ENCODE assay signal across 1 cellular context in the genomic region with DNA sequence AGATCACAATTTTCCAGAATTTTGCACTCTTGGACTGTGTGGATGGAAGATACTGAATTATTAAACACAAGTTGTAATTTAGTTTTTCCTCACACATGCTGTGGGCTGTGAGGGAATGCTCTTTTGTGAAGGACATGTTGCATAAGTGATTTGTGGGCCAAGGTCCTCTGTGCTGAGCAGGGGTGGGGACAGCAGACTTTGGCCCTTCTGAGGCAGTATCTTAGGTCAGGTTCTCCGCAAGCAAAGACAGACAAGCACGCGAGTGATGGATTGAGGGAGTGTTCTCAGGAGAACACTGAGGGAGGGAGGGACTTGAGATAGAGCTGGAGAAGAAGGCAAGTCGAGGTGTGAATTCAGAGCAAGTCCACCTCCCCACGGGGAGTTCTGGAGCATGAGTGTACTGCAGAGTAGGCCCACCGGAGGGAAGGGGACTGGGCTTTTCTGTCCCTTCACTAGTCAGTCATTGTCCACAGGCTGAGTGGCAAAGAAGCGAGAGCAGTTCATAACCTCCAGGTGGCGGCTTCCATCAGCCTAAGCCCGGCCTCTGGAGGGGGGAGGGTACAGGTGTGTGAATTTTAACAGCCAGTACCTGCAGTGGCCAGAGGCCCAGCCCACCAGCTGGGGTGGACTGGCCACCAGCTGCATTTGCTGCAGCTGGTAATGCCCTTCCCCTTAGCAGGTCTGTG.
A peak's percentile ranks its signal among the peaks of the same experiment; 100 is the strongest.
TF ChIP-seq lines count a peak whose summit lies in the region.

No MANE protein-coding gene starts in this region.

TF ChIP-seq in HepG2, 621 proteins besides CTCF, POLR2A, EP300 and RAD21 (continued from another document and continues in another):
- TF ChIP-seq ZNF44 (CRISPR knock-in tag; IDR thresholded peaks at IDR 0.05) (no peak), PTBP1 (IDR thresholded peaks at IDR 0.05; ENCODE audit: low read depth, low read length, poor library complexity, severe bottlenecking) (no peak), TBL1XR1 (IDR thresholded peaks at IDR 0.05; ENCODE audit: borderline replicate concordance, low read length, partially characterized antibody) (no peak), CEBPB (IDR thresholded peaks at IDR 0.05; ENCODE audit: borderline replicate concordance, low read depth, low read length) (peak; percentile 74; the same call in 1 of the 2 replicates), ZSCAN31 (CRISPR knock-in tag; IDR thresholded peaks at IDR 0.05; ENCODE audit: low read depth) (no peak), ZSCAN30 (CRISPR knock-in tag; IDR thresholded peaks at IDR 0.05) (no peak), KLF16 (CRISPR knock-in tag; IDR thresholded peaks at IDR 0.05) (no peak), ZNF317 (CRISPR knock-in tag; IDR thresholded peaks at IDR 0.05) (no peak), ZC3H13 (CRISPR knock-in tag; IDR thresholded peaks at IDR 0.05) (no peak), MEIS1 (CRISPR knock-in tag; IDR thresholded peaks at IDR 0.05; ENCODE audit: borderline replicate concordance) (no peak), GLI4 (CRISPR knock-in tag; IDR thresholded peaks at IDR 0.05; ENCODE audit: borderline replicate concordance) (no peak), ZNF564 (CRISPR knock-in tag; IDR thresholded peaks at IDR 0.05) (no peak), ARNT2 (CRISPR knock-in tag; IDR thresholded peaks at IDR 0.05; ENCODE audit: low read depth) (no peak), NFKBIZ (CRISPR knock-in tag; IDR thresholded peaks at IDR 0.05) (no peak), ZFAT (CRISPR knock-in tag; conservative IDR thresholded peaks at IDR 0.05) (no peak), ZBTB20 (CRISPR knock-in tag; IDR thresholded peaks at IDR 0.05; ENCODE audit: borderline replicate concordance, low read depth) (no peak), ZNF772 (CRISPR knock-in tag; IDR thresholded peaks at IDR 0.05) (no peak), ZBTB7B (CRISPR knock-in tag; IDR thresholded peaks at IDR 0.05) (no peak), RCOR2 (CRISPR knock-in tag; IDR thresholded peaks at IDR 0.05) (no peak), ZNF678 (CRISPR knock-in tag; IDR thresholded peaks at IDR 0.05) (no peak), ZSCAN25 (CRISPR knock-in tag; IDR thresholded peaks at IDR 0.05) (peak; percentile 96), DMAP1 (CRISPR knock-in tag; IDR thresholded peaks at IDR 0.05) (no peak), XBP1 (CRISPR knock-in tag; IDR thresholded peaks at IDR 0.05) (no peak), FOXA1 (IDR thresholded peaks at IDR 0.05) (no peak), FOXA1 (CRISPR knock-in tag; IDR thresholded peaks at IDR 0.05) (no peak), ESRRA (CRISPR knock-in tag; IDR thresholded peaks at IDR 0.05; ENCODE audit: low read depth) (peak; percentile 74), ZFP37 (CRISPR knock-in tag; IDR thresholded peaks at IDR 0.05; ENCODE audit: borderline replicate concordance) (no peak), SOX6 (IDR thresholded peaks at IDR 0.05) (no peak), SOX6 (CRISPR knock-in tag; IDR thresholded peaks at IDR 0.05) (peak; percentile 39; the same call in 1 of the 2 replicates), SOX13 (IDR thresholded peaks at IDR 0.05) (no peak), SOX13 (CRISPR knock-in tag; conservative IDR thresholded peaks at IDR 0.05 in 1 of 2, IDR thresholded peaks at IDR 0.05 in 1 of 2) (peak in 1 of 2 experiments; percentile 38; a peak in 1 of 4 replicates), ZNF761 (CRISPR knock-in tag; conservative IDR thresholded peaks at IDR 0.05) (no peak), HNRNPH1 (optimal IDR thresholded peaks at IDR 0.05; ENCODE audit: low read depth, low read length) (no peak), PRMT3 (CRISPR knock-in tag; IDR thresholded peaks at IDR 0.05; ENCODE audit: borderline replicate concordance, low read depth) (no peak), ZBTB21 (CRISPR knock-in tag; IDR thresholded peaks at IDR 0.05) (no peak), SOX5 (CRISPR knock-in tag; IDR thresholded peaks at IDR 0.05; ENCODE audit: borderline replicate concordance) (0 out of 2 replicates have a peak, but pooled peaks have one; percentile 14)
- TF ChIP-seq, protein P1, sequence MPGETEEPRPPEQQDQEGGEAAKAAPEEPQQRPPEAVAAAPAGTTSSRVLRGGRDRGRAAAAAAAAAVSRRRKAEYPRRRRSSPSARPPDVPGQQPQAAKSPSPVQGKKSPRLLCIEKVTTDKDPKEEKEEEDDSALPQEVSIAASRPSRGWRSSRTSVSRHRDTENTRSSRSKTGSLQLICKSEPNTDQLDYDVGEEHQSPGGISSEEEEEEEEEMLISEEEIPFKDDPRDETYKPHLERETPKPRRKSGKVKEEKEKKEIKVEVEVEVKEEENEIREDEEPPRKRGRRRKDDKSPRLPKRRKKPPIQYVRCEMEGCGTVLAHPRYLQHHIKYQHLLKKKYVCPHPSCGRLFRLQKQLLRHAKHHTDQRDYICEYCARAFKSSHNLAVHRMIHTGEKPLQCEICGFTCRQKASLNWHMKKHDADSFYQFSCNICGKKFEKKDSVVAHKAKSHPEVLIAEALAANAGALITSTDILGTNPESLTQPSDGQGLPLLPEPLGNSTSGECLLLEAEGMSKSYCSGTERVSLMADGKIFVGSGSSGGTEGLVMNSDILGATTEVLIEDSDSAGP (CRISPR knock-in tag; IDR thresholded peaks at IDR 0.05; ENCODE audit: borderline replicate concordance) = no peak
- TF ChIP-seq, protein P2, sequence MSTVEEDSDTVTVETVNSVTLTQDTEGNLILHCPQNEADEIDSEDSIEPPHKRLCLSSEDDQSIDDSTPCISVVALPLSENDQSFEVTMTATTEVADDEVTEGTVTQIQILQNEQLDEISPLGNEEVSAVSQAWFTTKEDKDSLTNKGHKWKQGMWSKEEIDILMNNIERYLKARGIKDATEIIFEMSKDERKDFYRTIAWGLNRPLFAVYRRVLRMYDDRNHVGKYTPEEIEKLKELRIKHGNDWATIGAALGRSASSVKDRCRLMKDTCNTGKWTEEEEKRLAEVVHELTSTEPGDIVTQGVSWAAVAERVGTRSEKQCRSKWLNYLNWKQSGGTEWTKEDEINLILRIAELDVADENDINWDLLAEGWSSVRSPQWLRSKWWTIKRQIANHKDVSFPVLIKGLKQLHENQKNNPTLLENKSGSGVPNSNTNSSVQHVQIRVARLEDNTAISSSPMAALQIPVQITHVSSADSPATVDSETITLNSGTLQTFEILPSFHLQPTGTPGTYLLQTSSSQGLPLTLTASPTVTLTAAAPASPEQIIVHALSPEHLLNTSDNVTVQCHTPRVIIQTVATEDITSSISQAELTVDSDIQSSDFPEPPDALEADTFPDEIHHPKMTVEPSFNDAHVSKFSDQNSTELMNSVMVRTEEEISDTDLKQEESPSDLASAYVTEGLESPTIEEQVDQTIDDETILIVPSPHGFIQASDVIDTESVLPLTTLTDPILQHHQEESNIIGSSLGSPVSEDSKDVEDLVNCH (CRISPR knock-in tag; IDR thresholded peaks at IDR 0.05) = no peak
- TF ChIP-seq, protein P3, sequence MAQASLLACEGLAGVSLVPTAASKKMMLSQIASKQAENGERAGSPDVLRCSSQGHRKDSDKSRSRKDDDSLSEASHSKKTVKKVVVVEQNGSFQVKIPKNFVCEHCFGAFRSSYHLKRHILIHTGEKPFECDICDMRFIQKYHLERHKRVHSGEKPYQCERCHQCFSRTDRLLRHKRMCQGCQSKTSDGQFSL (CRISPR knock-in tag; IDR thresholded peaks at IDR 0.05) = no peak
- TF ChIP-seq, protein P4, sequence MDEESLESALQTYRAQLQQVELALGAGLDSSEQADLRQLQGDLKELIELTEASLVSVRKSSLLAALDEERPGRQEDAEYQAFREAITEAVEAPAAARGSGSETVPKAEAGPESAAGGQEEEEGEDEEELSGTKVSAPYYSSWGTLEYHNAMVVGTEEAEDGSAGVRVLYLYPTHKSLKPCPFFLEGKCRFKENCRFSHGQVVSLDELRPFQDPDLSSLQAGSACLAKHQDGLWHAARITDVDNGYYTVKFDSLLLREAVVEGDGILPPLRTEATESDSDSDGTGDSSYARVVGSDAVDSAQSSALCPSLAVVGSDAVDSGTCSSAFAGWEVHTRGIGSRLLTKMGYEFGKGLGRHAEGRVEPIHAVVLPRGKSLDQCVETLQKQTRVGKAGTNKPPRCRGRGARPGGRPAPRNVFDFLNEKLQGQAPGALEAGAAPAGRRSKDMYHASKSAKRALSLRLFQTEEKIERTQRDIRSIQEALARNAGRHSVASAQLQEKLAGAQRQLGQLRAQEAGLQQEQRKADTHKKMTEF (CRISPR knock-in tag; IDR thresholded peaks at IDR 0.05) = no peak
- TF ChIP-seq, protein P5, sequence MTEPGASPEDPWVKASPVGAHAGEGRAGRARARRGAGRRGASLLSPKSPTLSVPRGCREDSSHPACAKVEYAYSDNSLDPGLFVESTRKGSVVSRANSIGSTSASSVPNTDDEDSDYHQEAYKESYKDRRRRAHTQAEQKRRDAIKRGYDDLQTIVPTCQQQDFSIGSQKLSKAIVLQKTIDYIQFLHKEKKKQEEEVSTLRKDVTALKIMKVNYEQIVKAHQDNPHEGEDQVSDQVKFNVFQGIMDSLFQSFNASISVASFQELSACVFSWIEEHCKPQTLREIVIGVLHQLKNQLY (CRISPR knock-in tag; IDR thresholded peaks at IDR 0.05) = no peak
- TF ChIP-seq, protein P6, sequence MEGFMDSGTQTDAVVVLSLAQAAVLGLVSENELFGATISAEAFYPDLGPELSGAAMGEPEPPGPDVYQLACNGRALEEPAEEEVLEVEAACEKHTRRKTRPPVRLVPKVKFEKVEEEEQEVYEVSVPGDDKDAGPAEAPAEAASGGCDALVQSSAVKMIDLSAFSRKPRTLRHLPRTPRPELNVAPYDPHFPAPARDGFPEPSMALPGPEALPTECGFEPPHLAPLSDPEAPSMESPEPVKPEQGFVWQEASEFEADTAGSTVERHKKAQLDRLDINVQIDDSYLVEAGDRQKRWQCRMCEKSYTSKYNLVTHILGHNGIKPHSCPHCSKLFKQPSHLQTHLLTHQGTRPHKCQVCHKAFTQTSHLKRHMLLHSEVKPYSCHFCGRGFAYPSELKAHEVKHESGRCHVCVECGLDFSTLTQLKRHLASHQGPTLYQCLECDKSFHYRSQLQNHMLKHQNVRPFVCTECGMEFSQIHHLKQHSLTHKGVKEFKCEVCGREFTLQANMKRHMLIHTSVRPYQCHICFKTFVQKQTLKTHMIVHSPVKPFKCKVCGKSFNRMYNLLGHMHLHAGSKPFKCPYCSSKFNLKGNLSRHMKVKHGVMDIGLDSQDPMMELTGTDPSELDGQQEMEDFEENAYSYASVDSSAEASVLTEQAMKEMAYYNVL (CRISPR knock-in tag; IDR thresholded peaks at IDR 0.05; ENCODE audit: borderline replicate concordance) = no peak
- TF ChIP-seq, protein P7, sequence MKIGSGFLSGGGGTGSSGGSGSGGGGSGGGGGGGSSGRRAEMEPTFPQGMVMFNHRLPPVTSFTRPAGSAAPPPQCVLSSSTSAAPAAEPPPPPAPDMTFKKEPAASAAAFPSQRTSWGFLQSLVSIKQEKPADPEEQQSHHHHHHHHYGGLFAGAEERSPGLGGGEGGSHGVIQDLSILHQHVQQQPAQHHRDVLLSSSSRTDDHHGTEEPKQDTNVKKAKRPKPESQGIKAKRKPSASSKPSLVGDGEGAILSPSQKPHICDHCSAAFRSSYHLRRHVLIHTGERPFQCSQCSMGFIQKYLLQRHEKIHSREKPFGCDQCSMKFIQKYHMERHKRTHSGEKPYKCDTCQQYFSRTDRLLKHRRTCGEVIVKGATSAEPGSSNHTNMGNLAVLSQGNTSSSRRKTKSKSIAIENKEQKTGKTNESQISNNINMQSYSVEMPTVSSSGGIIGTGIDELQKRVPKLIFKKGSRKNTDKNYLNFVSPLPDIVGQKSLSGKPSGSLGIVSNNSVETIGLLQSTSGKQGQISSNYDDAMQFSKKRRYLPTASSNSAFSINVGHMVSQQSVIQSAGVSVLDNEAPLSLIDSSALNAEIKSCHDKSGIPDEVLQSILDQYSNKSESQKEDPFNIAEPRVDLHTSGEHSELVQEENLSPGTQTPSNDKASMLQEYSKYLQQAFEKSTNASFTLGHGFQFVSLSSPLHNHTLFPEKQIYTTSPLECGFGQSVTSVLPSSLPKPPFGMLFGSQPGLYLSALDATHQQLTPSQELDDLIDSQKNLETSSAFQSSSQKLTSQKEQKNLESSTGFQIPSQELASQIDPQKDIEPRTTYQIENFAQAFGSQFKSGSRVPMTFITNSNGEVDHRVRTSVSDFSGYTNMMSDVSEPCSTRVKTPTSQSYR (CRISPR knock-in tag; IDR thresholded peaks at IDR 0.05; ENCODE audit: borderline replicate concordance) = no peak
- TF ChIP-seq, protein P8, sequence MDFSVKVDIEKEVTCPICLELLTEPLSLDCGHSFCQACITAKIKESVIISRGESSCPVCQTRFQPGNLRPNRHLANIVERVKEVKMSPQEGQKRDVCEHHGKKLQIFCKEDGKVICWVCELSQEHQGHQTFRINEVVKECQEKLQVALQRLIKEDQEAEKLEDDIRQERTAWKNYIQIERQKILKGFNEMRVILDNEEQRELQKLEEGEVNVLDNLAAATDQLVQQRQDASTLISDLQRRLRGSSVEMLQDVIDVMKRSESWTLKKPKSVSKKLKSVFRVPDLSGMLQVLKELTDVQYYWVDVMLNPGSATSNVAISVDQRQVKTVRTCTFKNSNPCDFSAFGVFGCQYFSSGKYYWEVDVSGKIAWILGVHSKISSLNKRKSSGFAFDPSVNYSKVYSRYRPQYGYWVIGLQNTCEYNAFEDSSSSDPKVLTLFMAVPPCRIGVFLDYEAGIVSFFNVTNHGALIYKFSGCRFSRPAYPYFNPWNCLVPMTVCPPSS (IDR thresholded peaks at IDR 0.05) = no peak
- TF ChIP-seq, protein P9, sequence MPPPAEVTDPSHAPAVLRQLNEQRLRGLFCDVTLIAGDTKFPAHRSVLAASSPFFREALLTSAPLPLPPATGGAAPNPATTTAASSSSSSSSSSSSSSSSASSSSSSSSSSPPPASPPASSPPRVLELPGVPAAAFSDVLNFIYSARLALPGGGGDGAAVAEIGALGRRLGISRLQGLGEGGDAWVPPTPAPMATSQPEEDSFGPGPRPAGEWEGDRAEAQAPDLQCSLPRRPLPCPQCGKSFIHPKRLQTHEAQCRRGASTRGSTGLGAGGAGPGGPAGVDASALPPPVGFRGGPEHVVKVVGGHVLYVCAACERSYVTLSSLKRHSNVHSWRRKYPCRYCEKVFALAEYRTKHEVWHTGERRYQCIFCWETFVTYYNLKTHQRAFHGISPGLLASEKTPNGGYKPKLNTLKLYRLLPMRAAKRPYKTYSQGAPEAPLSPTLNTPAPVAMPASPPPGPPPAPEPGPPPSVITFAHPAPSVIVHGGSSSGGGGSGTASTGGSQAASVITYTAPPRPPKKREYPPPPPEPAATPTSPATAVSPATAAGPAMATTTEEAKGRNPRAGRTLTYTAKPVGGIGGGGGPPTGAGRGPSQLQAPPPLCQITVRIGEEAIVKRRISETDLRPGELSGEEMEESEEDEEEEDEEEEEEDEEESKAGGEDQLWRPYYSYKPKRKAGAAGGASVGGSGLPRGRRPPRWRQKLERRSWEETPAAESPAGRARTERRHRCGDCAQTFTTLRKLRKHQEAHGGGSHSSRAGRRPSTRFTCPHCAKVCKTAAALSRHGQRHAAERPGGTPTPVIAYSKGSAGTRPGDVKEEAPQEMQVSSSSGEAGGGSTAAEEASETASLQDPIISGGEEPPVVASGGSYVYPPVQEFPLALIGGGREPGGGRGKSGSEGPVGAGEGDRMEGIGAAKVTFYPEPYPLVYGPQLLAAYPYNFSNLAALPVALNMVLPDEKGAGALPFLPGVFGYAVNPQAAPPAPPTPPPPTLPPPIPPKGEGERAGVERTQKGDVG (CRISPR knock-in tag; IDR thresholded peaks at IDR 0.05; ENCODE audit: borderline replicate concordance) = no peak
